ENCODE assay signal across 8 cellular contexts in the genomic region with DNA sequence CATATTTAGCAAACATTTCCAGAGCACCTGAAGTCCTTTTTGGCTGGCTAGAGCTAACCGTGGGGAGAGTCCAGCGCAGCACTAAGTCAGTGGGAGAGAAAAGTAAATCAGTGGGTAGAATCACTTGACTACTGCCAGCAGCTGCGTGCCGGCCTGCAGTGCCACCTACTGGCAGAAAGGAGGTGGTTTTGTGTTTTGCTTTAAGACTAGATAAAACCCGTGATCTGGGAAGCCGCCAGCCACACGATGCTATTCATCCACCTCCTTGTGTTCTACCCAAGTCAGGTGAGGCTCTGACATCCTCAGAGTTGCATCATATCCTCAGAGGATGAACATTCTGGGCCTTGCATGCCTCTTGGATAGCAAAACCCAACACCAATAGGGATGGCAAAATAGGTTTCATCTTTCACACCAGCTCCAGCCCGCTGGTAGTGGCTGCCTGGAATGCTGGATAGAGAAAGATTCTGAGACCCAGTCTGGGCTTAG. TPM values are rescaled to one million over a fixed set of nuclear protein-coding genes. Genes with fewer than 3 reads are reported as not detected.
DNase-seq lines count a peak whose midpoint lies in the region; ATAC-seq and TF ChIP-seq lines count a peak whose summit lies in the region.

No MANE protein-coding gene starts in this region.

- H2AK5ac ChIP-seq in mesenchymal stem cell (ENCODE audit: low read length, severe bottlenecking), result no peak overlapping the region

- no peaks in the 10 kb centered on the region for H3K9me3 ChIP-seq in BE2C
- no peaks in the 10 kb centered on the region for H3K9me3 ChIP-seq in mesenchymal stem cell (ENCODE audit: control insufficient read depth, low read length)

- no peak overlapping the region for H2BK15ac ChIP-seq in mesenchymal stem cell (ENCODE audit: low read depth, poor library complexity, severe bottlenecking)

- H4K91ac ChIP-seq in mesenchymal stem cell (ENCODE audit: low read length), result no peak overlapping the region

- DNase-seq in BE2C, result peak; percentile 67
- DNase-seq in HCEC 1CT, result peak; percentile 60
- peak; percentile 98 for DNase-seq in NCI-H748 (lab: John Stamatoyannopoulos, UW; ENCODE audit: unreplicated experiment)
- DNase-seq in activated CD4-positive, alpha-beta T cell treated with anti-CD3 and anti-CD28 coated beads, Interleukin-2, amount 50 U/mL, for 48 hours, result peak; percentile 78 to 83
- peak; percentile 49 for DNase-seq in effector CD8-positive, alpha-beta T cell (lab: John Stamatoyannopoulos, UW)
- peak; percentile 80 for DNase-seq in mesenchymal stem cell
- peak; percentile 56 for DNase-seq in stimulated activated CD8-positive, alpha-beta memory T cell treated with anti-CD3 and anti-CD28 coated beads, Interleukin-15, amount 100 ng/mL, for 1 hour (ENCODE audit: low read depth)

- ATAC-seq in HG02759 (IDR thresholded peaks at IDR 0.05; ENCODE audit: unreplicated experiment), result no peak

- H3K4me1 ChIP-seq in BE2C (peaks cover 23% of the 10 kb centered on the region), mesenchymal stem cell (ENCODE audit: control insufficient read depth, insufficient read depth, low read depth, low read length) (no peaks in the 10 kb centered on the region)

- no peak overlapping the region for H3K4ac ChIP-seq in mesenchymal stem cell (ENCODE audit: low read depth in 1 of 2, low read length in 2 of 2)

- no peak overlapping the region for H2AFZ ChIP-seq in mesenchymal stem cell (ENCODE audit: low read depth, low read length)

- no peak overlapping the region for H3K27ac ChIP-seq in mesenchymal stem cell (ENCODE audit: low read length, poor library complexity, severe bottlenecking)

- H4K8ac ChIP-seq in mesenchymal stem cell (ENCODE audit: low read length), result no peak overlapping the region

- H3K18ac ChIP-seq in mesenchymal stem cell (ENCODE audit: low read depth in 1 of 2, low read length in 2 of 2), result no peak overlapping the region

- no peak overlapping the region for H2BK120ac ChIP-seq in mesenchymal stem cell (ENCODE audit: low read depth, low read length)

- peak; percentile 76 for TF ChIP-seq CTCF in BE2C (IDR thresholded peaks at IDR 0.05; ENCODE audit: low read depth, low read length)

- no peak overlapping the region for H2BK12ac ChIP-seq in mesenchymal stem cell (ENCODE audit: low read length in 2 of 2)

- 18% methylated on average over 8 of the region's 8 CpGs for WGBS in mesenchymal stem cell

- peak overlapping the region; percentile 5 for H3K9ac ChIP-seq in mesenchymal stem cell (ENCODE audit: low read length)

- H3K23ac ChIP-seq in mesenchymal stem cell (ENCODE audit: low read length in 2 of 2), result peak overlapping the region in 1 of 2 experiments; percentile 11

- H3K4me3 ChIP-seq in BE2C (ENCODE audit: low read depth, low read length) (no peak overlapping the region), mesenchymal stem cell (ENCODE audit: insufficient read depth in 1 of 2, low read depth in 1 of 2, low read length in 2 of 2) (peak overlapping the region in 1 of 2 experiments; percentile 68)

- H3K27me3 ChIP-seq in BE2C (no peaks in the 10 kb centered on the region), mesenchymal stem cell (ENCODE audit: control insufficient read depth in 1 of 2, insufficient read depth in 1 of 2, low read length in 2 of 2) (peaks cover 53 to 58% of the 10 kb centered on the region in 2 experiments)

- no peak overlapping the region for H2BK5ac ChIP-seq in mesenchymal stem cell (ENCODE audit: low read depth, low read length, poor library complexity, severe bottlenecking)

- no peak overlapping the region for H3K4me2 ChIP-seq in mesenchymal stem cell (ENCODE audit: low read length, poor library complexity, severe bottlenecking)

- peaks cover 4% of the 10 kb centered on the region; the same call in 1 of the 2 replicates for H3K36me3 ChIP-seq in BE2C
- no peaks in the 10 kb centered on the region for H3K36me3 ChIP-seq in mesenchymal stem cell (ENCODE audit: control insufficient read depth in 1 of 2, insufficient read depth in 2 of 2, low read depth in 1 of 2, low read length in 2 of 2)

- no peak overlapping the region for H3K14ac ChIP-seq in mesenchymal stem cell (ENCODE audit: low read length in 2 of 2)

- H3K79me1 ChIP-seq in mesenchymal stem cell (replicated peaks; ENCODE audit: low read length, poor library complexity, severe bottlenecking), result no peaks in the 10 kb centered on the region

RNA-seq across cellular contexts. Expression of a gene that starts 14.1 kb away (rescaled TPM):
- not detected for polyA plus RNA-seq in BE2C (2012; ENCODE audit: insufficient read depth, insufficient read length, low read depth)
- polyA plus RNA-seq in mesenchymal stem cell (2013, experiment 1 of 2), result 1.3 TPM
- 1.3 TPM for polyA plus RNA-seq in mesenchymal stem cell (2013, experiment 2 of 2)

RNA-seq across cellular contexts. Expression of a gene that starts 18.3 kb away (rescaled TPM):
- polyA plus RNA-seq in BE2C (2012; ENCODE audit: insufficient read depth, insufficient read length, low read depth), result 4.8 TPM
- polyA plus RNA-seq in mesenchymal stem cell (2013, experiment 1 of 2), result 0.12 TPM
- polyA plus RNA-seq in mesenchymal stem cell (2013, experiment 2 of 2), result 0.25 TPM

RNA-seq across cellular contexts. Expression of a gene that starts 37.6 kb away (rescaled TPM):
- polyA plus RNA-seq in BE2C (2012; ENCODE audit: insufficient read depth, insufficient read length, low read depth), result 2.5 TPM
- polyA plus RNA-seq in mesenchymal stem cell (2013, experiment 1 of 2), result 0.01 TPM
- 0.01 TPM for polyA plus RNA-seq in mesenchymal stem cell (2013, experiment 2 of 2)
